Comparison of ENCODE assay signal across 14 cellular contexts in the genomic region with DNA sequence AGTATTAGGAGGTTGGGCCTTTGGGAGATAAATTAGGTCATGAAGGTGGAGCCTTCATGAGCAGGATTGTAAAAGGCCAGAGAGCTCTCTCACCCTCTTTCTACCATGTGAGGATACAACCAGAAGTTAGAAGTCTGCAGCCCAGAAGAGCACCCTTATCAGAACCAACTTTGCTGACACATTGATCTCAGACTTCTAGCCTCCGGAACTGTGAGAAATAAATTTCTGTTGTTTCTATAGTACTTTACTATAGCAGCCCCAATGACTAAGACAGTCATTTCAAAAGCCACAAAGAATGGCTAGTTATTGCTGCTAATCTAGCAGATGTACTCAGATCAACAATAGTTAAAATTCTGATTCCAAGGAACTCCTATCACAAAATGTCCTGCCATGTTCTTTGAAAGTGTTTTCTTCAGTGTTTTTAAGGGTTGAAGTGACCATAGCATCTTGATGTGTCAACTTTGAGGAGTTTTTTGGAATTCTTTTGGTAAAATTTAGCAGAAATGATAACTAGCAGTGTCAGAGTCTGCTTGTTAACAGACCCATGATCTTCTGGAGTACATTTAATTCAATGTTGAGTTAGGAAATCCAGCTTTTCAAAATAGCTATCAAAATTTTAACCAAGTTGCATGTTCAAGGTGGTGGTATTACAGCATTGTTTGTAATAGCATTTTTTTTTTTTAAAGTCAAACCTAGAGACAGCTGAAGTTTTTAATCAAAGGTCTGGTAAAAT.
"Had no signal": no experiment of that assay in that cellular context is flagged by ENCODE, and none has a peak within 500 bp of the region (broad histone marks: within the 10 kb centered on the region; RNA-seq: fewer than 3 reads in every experiment).

No MANE protein-coding gene starts in this region.

- DNase-seq: activated CD4-positive, alpha-beta T cell treated with anti-CD3 and anti-CD28 coated beads for 4 hours; activated naive CD4-positive, alpha-beta T cell treated with anti-CD3 and anti-CD28 coated beads, Interleukin-2, amount 10 ng/mL, durations not matched to agents 7 days and 5 days; amygdala; effector memory CD4-positive, alpha-beta T cell; left lung; natural killer cell; small intestine had no signal

- ATAC-seq: gastroesophageal sphincter, left lung, natural killer cell had no signal

- H3K27ac ChIP-seq: gastroesophageal sphincter, left lung, right atrium auricular region, tibial nerve, vagina had no signal

- H3K4me1 ChIP-seq: left lung, vagina had no signal

- H3K4me3 ChIP-seq: gastroesophageal sphincter, left lung, right atrium auricular region, tibial nerve, vagina had no signal

- H3K36me3 Mint-ChIP-seq: natural killer cell had no signal

- FAIRE-seq: keratinocyte, small intestine had no signal

- H3K4me3 Mint-ChIP-seq: activated naive CD4-positive, alpha-beta T cell treated with anti-CD3 and anti-CD28 coated beads, Interleukin-2, amount 10 ng/mL, durations not matched to agents 7 days and 5 days; brain; memory B cell; natural killer cell had no signal

- H3K9me3 Mint-ChIP-seq: brain, memory B cell, natural killer cell had no signal

- H3K27me3 ChIP-seq: gastroesophageal sphincter, left lung, right atrium auricular region, tibial nerve, vagina had no signal

- H3K27ac Mint-ChIP-seq: activated naive CD4-positive, alpha-beta T cell treated with anti-CD3 and anti-CD28 coated beads, Interleukin-2, amount 10 ng/mL, durations not matched to agents 7 days and 5 days; memory B cell; natural killer cell had no signal

- H3K9me3 ChIP-seq: gastroesophageal sphincter, left lung, right atrium auricular region, tibial nerve, vagina had no signal

- H3K27me3 Mint-ChIP-seq: activated naive CD4-positive, alpha-beta T cell treated with anti-CD3 and anti-CD28 coated beads, Interleukin-2, amount 10 ng/mL, durations not matched to agents 7 days and 5 days; brain; memory B cell had no signal

- H3K36me3 ChIP-seq: gastroesophageal sphincter, left lung, right atrium auricular region, tibial nerve, vagina had no signal
